15 cellular contexts compared by ENCODE assay signal in the genomic region with DNA sequence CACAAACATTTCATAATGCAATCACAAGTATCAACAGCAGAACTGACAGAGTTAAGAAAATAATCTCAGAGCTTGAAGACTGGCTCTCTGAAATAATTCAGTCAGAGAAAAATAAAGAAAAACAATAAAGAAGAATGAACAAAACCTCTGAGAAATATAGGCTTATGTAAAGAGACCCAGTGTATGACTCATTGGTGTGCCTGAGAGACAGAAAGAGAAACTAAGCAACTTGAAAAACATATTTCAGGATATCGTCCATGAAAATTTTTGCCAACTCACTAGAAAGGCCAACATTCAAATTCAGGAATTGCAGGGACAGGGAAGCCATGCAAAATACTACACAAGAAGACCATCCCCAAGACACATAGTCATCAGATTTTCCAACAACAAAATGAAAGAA. TPM values are rescaled to one million over a fixed set of nuclear protein-coding genes. Genes with fewer than 3 reads are reported as not detected.
DNase-seq lines count a peak whose midpoint lies in the region; ATAC-seq, FAIRE-seq and TF ChIP-seq lines count a peak whose summit lies in the region.
"Had no signal": no experiment of that assay in that cellular context is flagged by ENCODE, and none has a peak within 500 bp of the region (broad histone marks: within the 10 kb centered on the region; RNA-seq: fewer than 3 reads in every experiment).

No MANE protein-coding gene starts in this region.

- no peaks in the 10 kb centered on the region for H3K27me3 ChIP-seq in keratinocyte (ENCODE audit: control insufficient read depth, extremely low read depth, insufficient read depth, low read length)
- no peaks in the 10 kb centered on the region for H3K27me3 ChIP-seq in A673 (replicated peaks; ENCODE audit: insufficient read depth, low read depth, low read length, poor library complexity)

- no peak for ATAC-seq in HG02610 (IDR thresholded peaks at IDR 0.05; ENCODE audit: unreplicated experiment)
- ATAC-seq: esophagus mucosa, T-cell had no signal

- peak overlapping the region; percentile 36 for H3K27ac Mint-ChIP-seq in activated naive CD8-positive, alpha-beta T cell
- H3K27ac Mint-ChIP-seq: brain, T-cell had no signal

- peak overlapping the region; percentile 66 for H2AFZ ChIP-seq in keratinocyte (ENCODE audit: control insufficient read depth, low read length)

- CTCF ChIA-PET in A673 (lab: Charles Lee) = no interaction called here

- no peak for FAIRE-seq in keratinocyte (lab: Jason Lieb, UNC)
- FAIRE-seq: GM18507 had no signal

- H3K27ac ChIP-seq in keratinocyte (ENCODE audit: control insufficient read depth, insufficient read depth, low read length) = no peak overlapping the region
- no peak overlapping the region for H3K27ac ChIP-seq in A673 (ENCODE audit: low read depth, low read length, poor library complexity, severe bottlenecking)

- H3K36me3 ChIP-seq in keratinocyte (ENCODE audit: control insufficient read depth in 2 of 2, extremely low read depth in 1 of 2, insufficient read depth in 2 of 2, low read length in 2 of 2) (no peaks in the 10 kb centered on the region), A673 (ENCODE audit: insufficient read depth, low read length, poor library complexity, severe bottlenecking) (no peaks in the 10 kb centered on the region)

- no peaks in the 10 kb centered on the region for H3K79me2 ChIP-seq in keratinocyte (ENCODE audit: control insufficient read depth, insufficient read depth, low read length)

- BruUV-seq in A673 (replicated peaks; lab: Mats Ljungman, UMichigan) = no TSS peak

- TF ChIP-seq CTCF in keratinocyte (optimal IDR thresholded peaks at IDR 0.05 in 1 of 3, IDR thresholded peaks at IDR 0.05 in 1 of 3, conservative IDR thresholded peaks at IDR 0.05 in 1 of 3; ENCODE audit: extremely low read depth in 1 of 3, insufficient read depth in 2 of 3, low read length in 3 of 3) (no peak), A673 (conservative IDR thresholded peaks at IDR 0.05; ENCODE audit: low read depth, low read length) (no peak)

- intact Hi-C loops in A673 (cut with micrococcal nuclease; ENCODE audit: unreplicated experiment) = no loop called here

- no peak overlapping the region for H3K9ac ChIP-seq in keratinocyte (ENCODE audit: control insufficient read depth, extremely low read depth, insufficient read depth, low read length)

- H3K4me3 ChIP-seq in keratinocyte (ENCODE audit: control insufficient read depth in 2 of 3, extremely low read depth in 1 of 3, insufficient read depth in 2 of 3, low read depth in 1 of 3, low read length in 3 of 3) = no peak overlapping the region
- H3K4me3 ChIP-seq in A673 (ENCODE audit: low read depth, low read length, poor library complexity, severe bottlenecking) = no peak overlapping the region

- POLR2A ChIA-PET in A673 (lab: Charles Lee; ENCODE audit: low non-redundant PET) = no interaction called here

- H3K9me1 ChIP-seq in keratinocyte (ENCODE audit: control insufficient read depth, extremely low read depth, insufficient read depth, low read length) = no peaks in the 10 kb centered on the region

- no peaks in the 10 kb centered on the region for H3K36me3 Mint-ChIP-seq in activated naive CD8-positive, alpha-beta T cell
- H3K36me3 Mint-ChIP-seq: brain, T-cell had no signal

- no peaks in the 10 kb centered on the region for H3K9me3 Mint-ChIP-seq in activated naive CD8-positive, alpha-beta T cell (ENCODE audit: low read depth)
- H3K9me3 Mint-ChIP-seq: brain, neural crest cell, T-cell had no signal

- H3K4me1 ChIP-seq in keratinocyte (ENCODE audit: control insufficient read depth, extremely low read depth, insufficient read depth, low read length) (peaks cover 19% of the 10 kb centered on the region), A673 (ENCODE audit: insufficient read depth, low read length, poor library complexity, severe bottlenecking) (no peaks in the 10 kb centered on the region)

- no peaks in the 10 kb centered on the region for H4K20me1 ChIP-seq in keratinocyte (ENCODE audit: control insufficient read depth, extremely low read depth, insufficient read depth, low read length)

- peaks cover 3% of the 10 kb centered on the region for H3K4me1 Mint-ChIP-seq in activated naive CD8-positive, alpha-beta T cell (ENCODE audit: low read depth)
- H3K4me1 Mint-ChIP-seq: brain, neural crest cell had no signal

- H3K27me3 Mint-ChIP-seq in activated naive CD8-positive, alpha-beta T cell = peaks cover 20% of the 10 kb centered on the region

- dilution Hi-C loops in keratinocyte (cut with MboI; ENCODE audit: extremely low pct_ligation_motif_present, low sequenced_read_pairs) = no loop called here

- H3K4me2 ChIP-seq in keratinocyte (ENCODE audit: control insufficient read depth, extremely low read depth, insufficient read depth, low read depth, low read length) = peak overlapping the region; percentile 44

- H3K9me3 ChIP-seq in keratinocyte (ENCODE audit: control insufficient read depth, low read depth, low read length) = no peaks in the 10 kb centered on the region
- no peaks in the 10 kb centered on the region for H3K9me3 ChIP-seq in A673 (ENCODE audit: low read depth, low read length, poor library complexity, severe bottlenecking)

- peak overlapping the region; percentile 25 for H3K4me3 Mint-ChIP-seq in activated naive CD8-positive, alpha-beta T cell
- H3K4me3 Mint-ChIP-seq: brain, neural crest cell had no signal

- DNase-seq in EL (peak; percentile 46), LHCN-M2 (ENCODE audit: low read depth) (peak; percentile 36), keratinocyte (ENCODE audit: low read depth, low spot score) (no peak), A673 (ENCODE audit: low spot score) (no peak), H4 (ENCODE audit: low spot score) (no peak)
- DNase-seq: DMS 273 treated with DMSO at 0.1 percent for 48 hours; NCI-H1436 treated with DMSO at 0.1 percent for 48 hours; stimulated activated CD8-positive, alpha-beta memory T cell treated with anti-CD3 and anti-CD28 coated beads, Interleukin-4, amount 100 ng/mL, for 48 hours; T-cell had no signal

RNA-seq across cellular contexts. Expression of gene APOBEC1, which starts 56.2 kb away (rescaled TPM):
- not detected in 2 replicates for total RNA-seq in LHCN-M2 (2014; rRNA removed)
- polyA plus RNA-seq in LHCN-M2 (2012) = not detected
- polyA plus RNA-seq in keratinocyte = not detected in 3 replicates
- not detected for polyA plus RNA-seq in keratinocyte (2011; ENCODE audit: low read depth)
- not detected in 2 replicates for polyA plus RNA-seq in keratinocyte (2011; cell fraction: cytosol; rRNA removed)
- polyA plus RNA-seq in keratinocyte (2011; cell fraction: nucleus; rRNA removed) = not detected in 2 replicates
- polyA plus RNA-seq in keratinocyte (2012; ENCODE audit: low replicate concordance) = not detected in 2 replicates
- polyA minus RNA-seq in keratinocyte = not detected in 3 replicates
- polyA minus RNA-seq in keratinocyte (2011; cell fraction: cytosol; rRNA and poly(A)+ RNA removed) = not detected
- not detected in 2 replicates for polyA minus RNA-seq in keratinocyte (2011; cell fraction: nucleus; rRNA and poly(A)+ RNA removed)
- total RNA-seq in A673 (2021) = not detected in 2 replicates
- not detected in 2 replicates for total RNA-seq in H4 (2014; rRNA removed; shearing (Covaris generic))
- total RNA-seq: esophagus mucosa, neural crest cell, T-cell had no signal

Comparison
In these comparisons a context has a peak if more than half of its experiments do, and no peak if none do; other contexts are left out.
1. DNase-seq: peak in EL (single experiment) and LHCN-M2 (single experiment); none in keratinocyte (single experiment), A673 (single experiment) and H4 (single experiment).